In genomic region chr6:126341126-126341525, GRCh38 we compare ENCODE assay signal across 9 cellular contexts. TPM values are rescaled to one million over a fixed set of nuclear protein-coding genes. Genes with fewer than 3 reads are reported as not detected.
DNase-seq lines count a peak whose midpoint lies in the region; ATAC-seq and TF ChIP-seq lines count a peak whose summit lies in the region.
"Had no signal": no experiment of that assay in that cellular context is flagged by ENCODE, and none has a peak within 500 bp of the region (broad histone marks: within the 10 kb centered on the region; RNA-seq: fewer than 3 reads in every experiment).

No MANE protein-coding gene starts in this region.

- H3K4me2 ChIP-seq in Loucy (ENCODE audit: low read depth, low read length, poor library complexity, severe bottlenecking) (peak overlapping the region; percentile 93), osteoblast (ENCODE audit: insufficient read depth, low read length) (peak overlapping the region; percentile 96)

- H4K20me1 ChIP-seq in Loucy (ENCODE audit: insufficient read depth, low read length, poor library complexity, severe bottlenecking) (peaks cover 38% of the 10 kb centered on the region), osteoblast (ENCODE audit: insufficient read depth, low read length) (no peaks in the 10 kb centered on the region)

- WGBS in endodermal cell (ENCODE audit: insufficient coverage in 1 of 2, insufficient read length in 1 of 2), 2 experiments, result 84% methylated on average over 3 of the region's 3 CpGs
- 47 to 52% (median 50%) methylated on average over 3 of the region's 3 CpGs for WGBS in adrenal gland, 4 donors

- no peak for TF ChIP-seq POLR2A in adrenal gland (IDR thresholded peaks at IDR 0.05)

- H3K4me3 ChIP-seq in Caco-2 (ENCODE audit: low read depth, low read length) (peak overlapping the region; percentile 79), Loucy (ENCODE audit: low read length, poor library complexity, severe bottlenecking) (peak overlapping the region; percentile 93), endodermal cell (ENCODE audit: low read length) (peak overlapping the region; percentile 100), osteoblast (ENCODE audit: insufficient read depth, low read length) (peak overlapping the region; percentile 95), adrenal gland (peak overlapping the region in 1 of 4 donors; percentile 75)

- H3K36me3 Mint-ChIP-seq in Caco-2 (ENCODE audit: insufficient read depth, unreplicated experiment) (no peaks in the 10 kb centered on the region), endodermal cell (ENCODE audit: low read depth) (no peaks in the 10 kb centered on the region)

- 0 out of 2 replicates have a peak, but pooled peaks cover 4% of the 10 kb centered on the region for H3K4me1 ChIP-seq in Caco-2
- H3K4me1 ChIP-seq in Loucy (ENCODE audit: insufficient read depth, low read length, poor library complexity, severe bottlenecking), result peaks cover 46% of the 10 kb centered on the region
- H3K4me1 ChIP-seq in endodermal cell (ENCODE audit: control insufficient read depth, insufficient read depth, low read length), result no peaks in the 10 kb centered on the region
- peaks cover 14% of the 10 kb centered on the region for H3K4me1 ChIP-seq in osteoblast (ENCODE audit: insufficient read depth, low read length)
- peaks cover 4 to 17% of the 10 kb centered on the region in 2 donors for H3K4me1 ChIP-seq in adrenal gland (replicated peaks in 1 of 2)

- H3K27me3 Mint-ChIP-seq in Caco-2 (ENCODE audit: insufficient read depth, unreplicated experiment), result no peaks in the 10 kb centered on the region
- H3K27me3 Mint-ChIP-seq in endodermal cell (ENCODE audit: insufficient read depth), result no peaks in the 10 kb centered on the region

- H3K79me2 ChIP-seq in Loucy (ENCODE audit: insufficient read depth, low read length) (peaks cover 58% of the 10 kb centered on the region), osteoblast (ENCODE audit: insufficient read depth, low read length) (peaks cover 35% of the 10 kb centered on the region)

- no peak overlapping the region for H3K27ac Mint-ChIP-seq in Caco-2 (ENCODE audit: unreplicated experiment)
- no peak overlapping the region for H3K27ac Mint-ChIP-seq in endodermal cell

- H3K9me3 ChIP-seq in Caco-2 (no peaks in the 10 kb centered on the region), Loucy (ENCODE audit: insufficient read depth, low read depth, low read length) (no peaks in the 10 kb centered on the region), endodermal cell (ENCODE audit: control insufficient read depth, low read length) (no peaks in the 10 kb centered on the region), osteoblast (ENCODE audit: low read depth, low read length) (no peaks in the 10 kb centered on the region), adrenal gland (replicated peaks in 1 of 3) (no peaks in the 10 kb centered on the region)

- POLR2A ChIA-PET in Caco-2 (lab: Charles Lee), result no interaction called here

- H3K9ac ChIP-seq in Loucy (ENCODE audit: low read depth, low read length, poor library complexity, severe bottlenecking) (peak overlapping the region; percentile 79), endodermal cell (ENCODE audit: extremely low read depth, low read length, poor library complexity, severe bottlenecking) (no peak overlapping the region)

- CTCF ChIA-PET in Caco-2 (lab: Charles Lee), result no interaction called here

- H3K4me1 Mint-ChIP-seq in Caco-2 (ENCODE audit: low read depth, unreplicated experiment), result peaks cover 15% of the 10 kb centered on the region
- peaks cover 18% of the 10 kb centered on the region for H3K4me1 Mint-ChIP-seq in endodermal cell

- DNase-seq in Caco-2 (no peak), endodermal cell (no peak), osteoblast (ENCODE audit: insufficient read length, low spot score, missing footprints) (no peak), adrenal gland (no peak), NOMO-1 treated with DMSO at 0.1 percent for 48 hours (lab: John Stamatoyannopoulos, UW; ENCODE audit: unreplicated experiment) (no peak)
- no peak for DNase-seq in stimulated activated CD4-positive, alpha-beta T cell treated with anti-CD3 and anti-CD28 coated beads, Interleukin-12 subunit alpha, Interleukin-12 subunit beta, amount 100 ng/mL, for 4 hours
- DNase-seq: NCI-H226 had no signal

- H3K27ac ChIP-seq in endodermal cell (ENCODE audit: low read depth, low read length) (no peak overlapping the region), osteoblast (ENCODE audit: low read depth, low read length) (no peak overlapping the region), adrenal gland (no peak overlapping the region)

- H3K27me3 ChIP-seq in Caco-2 (replicated peaks; ENCODE audit: control insufficient read depth, insufficient read depth, low read length), result no peaks in the 10 kb centered on the region
- no peaks in the 10 kb centered on the region for H3K27me3 ChIP-seq in Loucy (ENCODE audit: insufficient read depth, low read length, poor library complexity, severe bottlenecking)
- H3K27me3 ChIP-seq in endodermal cell (ENCODE audit: control insufficient read depth, insufficient read depth, low read length, poor library complexity, severe bottlenecking), result no peaks in the 10 kb centered on the region
- H3K27me3 ChIP-seq in osteoblast (ENCODE audit: insufficient read depth, low read length), result no peaks in the 10 kb centered on the region
- H3K27me3 ChIP-seq in adrenal gland, result no peaks in the 10 kb centered on the region

- H3K36me3 ChIP-seq in Caco-2 (ENCODE audit: control insufficient read depth, insufficient read depth, low read length) (no peaks in the 10 kb centered on the region), Loucy (ENCODE audit: insufficient read depth, low read length) (no peaks in the 10 kb centered on the region), endodermal cell (ENCODE audit: control insufficient read depth, insufficient read depth, low read length) (no peaks in the 10 kb centered on the region), osteoblast (ENCODE audit: insufficient read depth, low read length) (no peaks in the 10 kb centered on the region), adrenal gland (replicated peaks in 1 of 2) (no peaks in the 10 kb centered on the region)

- H3F3A ChIP-seq in Loucy (ENCODE audit: low read depth), result no peaks in the 10 kb centered on the region

- no peak overlapping the region for H2AFZ ChIP-seq in Loucy (ENCODE audit: low read length)
- peak overlapping the region; percentile 30 for H2AFZ ChIP-seq in osteoblast (ENCODE audit: low read length)

- TF ChIP-seq CTCF in Caco-2 (IDR thresholded peaks at IDR 0.05; ENCODE audit: insufficient read depth in 1 of 2, low read depth in 1 of 2, low read length in 1 of 2, severe bottlenecking in 1 of 2, unreplicated experiment in 1 of 2) (no peak), Loucy (conservative IDR thresholded peaks at IDR 0.05; ENCODE audit: low read length) (no peak), endodermal cell (conservative IDR thresholded peaks at IDR 0.05) (no peak), osteoblast (IDR thresholded peaks at IDR 0.05; ENCODE audit: extremely low read depth, low read depth, low read length) (no peak), adrenal gland (IDR thresholded peaks at IDR 0.05) (no peak)

- no TSS peak for BruUV-seq in Caco-2 (replicated peaks; lab: Mats Ljungman, UMichigan)

- intact Hi-C loops in Caco-2 (cut with micrococcal nuclease; ENCODE audit: unreplicated experiment) (loop anchor here (5.0 to 10.0 kb wide), 3 partner anchors 164 to 781 kb away; no protein-coding TSS in a partner anchor), adrenal gland (cut with DNase I) (no loop called here)

- no peak for ATAC-seq in GM21423 (IDR thresholded peaks at IDR 0.05; ENCODE audit: unreplicated experiment)

- no peaks in the 10 kb centered on the region for H3K9me3 Mint-ChIP-seq in Caco-2 (ENCODE audit: unreplicated experiment)
- H3K9me3 Mint-ChIP-seq in endodermal cell, result no peaks in the 10 kb centered on the region

- H3K4me3 Mint-ChIP-seq in Caco-2 (ENCODE audit: unreplicated experiment), result no peak overlapping the region
- H3K4me3 Mint-ChIP-seq in endodermal cell, result no peak overlapping the region

- no peaks in the 10 kb centered on the region for H3K9me2 ChIP-seq in Loucy (replicated peaks; ENCODE audit: low read depth, low read length)

RNA-seq across cellular contexts. Expression of gene CENPW, which starts 1.2 kb away (rescaled TPM):
- 64.4 and 70.7 TPM in 2 replicates for total RNA-seq in Caco-2 (2022)
- 10 to 100 TPM; 42.2 to 57.4 TPM for total RNA-seq in endodermal cell
- 60.3 TPM for polyA plus RNA-seq in endodermal cell (2013, experiment 1 of 2)
- 66.4 TPM for polyA plus RNA-seq in endodermal cell (2013, experiment 2 of 2)
- 1.1 and 3.8 TPM in 2 replicates for total RNA-seq in osteoblast
- 1 to 10 TPM in 7 of 8 donors, not detected in 1; 1.1 to 7.4 (median 3.5) TPM for total RNA-seq in adrenal gland
- polyA plus RNA-seq in adrenal gland, result 10 to 100 TPM in 1 of 3 donors, 1 to 10 TPM in 2; 4.3 to 11.5 (median 9.8) TPM
